8 cellular contexts compared by ENCODE assay signal in the genomic region with DNA sequence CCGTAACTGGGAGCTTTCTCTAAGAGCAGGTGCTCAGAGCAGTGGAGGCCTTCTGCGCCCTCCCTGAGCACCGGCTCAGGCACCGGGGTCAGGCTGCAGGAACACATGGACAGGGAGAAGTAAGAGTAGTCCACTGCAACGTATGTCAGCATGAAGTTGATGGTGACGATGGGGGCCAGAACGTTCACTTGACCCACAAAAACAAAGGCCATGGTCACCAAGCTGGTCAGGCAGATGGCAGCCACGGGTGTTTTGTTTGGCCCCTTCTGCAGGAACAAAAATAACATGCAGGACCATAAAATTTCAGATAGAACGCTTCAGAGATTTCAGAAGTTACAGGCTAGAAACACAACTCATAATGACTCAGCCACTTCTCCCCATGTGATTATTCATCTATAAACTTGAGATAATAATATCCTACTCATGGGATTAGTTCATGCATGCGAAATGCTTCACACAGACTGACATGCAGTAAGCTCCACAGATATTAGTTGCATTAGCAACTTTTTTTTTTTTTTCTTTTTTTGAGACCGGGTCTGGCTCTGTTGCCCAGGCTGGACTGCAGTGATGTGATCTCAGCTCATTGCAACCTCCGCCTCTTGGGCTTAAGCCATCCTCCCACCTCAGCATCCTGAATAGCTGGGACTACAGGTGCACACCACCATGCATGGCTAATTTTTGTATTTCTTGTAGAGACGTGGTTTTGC. TPM values are rescaled to one million over a fixed set of nuclear protein-coding genes. Genes with fewer than 3 reads are reported as not detected.
DNase-seq lines count a peak whose midpoint lies in the region; ATAC-seq and TF ChIP-seq lines count a peak whose summit lies in the region.

No MANE protein-coding gene starts in this region.

- H3K4me1 ChIP-seq in gastroesophageal sphincter, result peaks cover 0 to 4% (median 0%) of the 10 kb centered on the region in 3 donors

- TF ChIP-seq EP300 in gastroesophageal sphincter (IDR thresholded peaks at IDR 0.05), result no peak

- TF ChIP-seq POLR2A in gastroesophageal sphincter (IDR thresholded peaks at IDR 0.05), result no peak

- H3K27ac ChIP-seq in gastroesophageal sphincter, result peak overlapping the region in 1 of 4 donors; percentile 22

- 36 to 74% methylated on average over 5 to 6 of the region's 13 CpGs for WGBS in gastroesophageal sphincter (ENCODE audit: low coverage in 1 of 2), 2 donors

- H3K27me3 ChIP-seq in gastroesophageal sphincter, result no peaks in the 10 kb centered on the region

- peak; percentile 35 for DNase-seq in DMS53 (lab: John Stamatoyannopoulos, UW)
- peak; percentile 13 for DNase-seq in MV-4-11 (lab: John Stamatoyannopoulos, UW)
- peak; percentile 52 for DNase-seq in fibroblast of the conjunctiva (ENCODE audit: low read depth)
- no peak for DNase-seq in activated CD8-positive, alpha-beta memory T cell treated with anti-CD3 and anti-CD28 coated beads, Interleukin-2, amount 50 U/mL, for 48 hours
- DNase-seq in NCI-H1436 (lab: John Stamatoyannopoulos, UW), result no peak

- no peaks in the 10 kb centered on the region for H3K36me3 ChIP-seq in gastroesophageal sphincter

- no peak overlapping the region for H3K4me3 ChIP-seq in gastroesophageal sphincter

- no peak for TF ChIP-seq CTCF in gastroesophageal sphincter (IDR thresholded peaks at IDR 0.05)

- ATAC-seq in GM21390 (IDR thresholded peaks at IDR 0.05; ENCODE audit: unreplicated experiment) (peak; percentile 54), gastroesophageal sphincter (no peak), GM18873 (IDR thresholded peaks at IDR 0.05; ENCODE audit: low FRiP score, unreplicated experiment) (no peak)

- H3K9me3 ChIP-seq in gastroesophageal sphincter, result no peaks in the 10 kb centered on the region

RNA-seq across cellular contexts. Expression of a gene that starts 52.2 kb away (rescaled TPM):
- 10 to 100 TPM; 55.9 to 85.5 (median 78.9) TPM for total RNA-seq in gastroesophageal sphincter

Comparison
In these comparisons a context has a peak if more than half of its experiments do, and no peak if none do; other contexts are left out.
1. DNase-seq: peak in DMS53 (single experiment), MV-4-11 (single experiment) and fibroblast of the conjunctiva (single experiment); none in activated CD8-positive, alpha-beta memory T cell treated with anti-CD3 and anti-CD28 coated beads, Interleukin-2, amount 50 U/mL, for 48 hours (single experiment) and NCI-H1436 (single experiment).